Comparison of ENCODE assay signal across 8 cellular contexts in genomic region chr22:20703816-20704609, GRCh38.
DNase-seq lines count a peak whose midpoint lies in the region; ATAC-seq and TF ChIP-seq lines count a peak whose summit lies in the region.
"Not testable (repeated sequence)": the region's sequence is repeated elsewhere in the genome, so short reads cannot be mapped to it uniquely, and the experiment has no call there.

No MANE protein-coding gene starts in this region.

- 0% methylated on average over 8 of the region's 79 CpGs; no CpG with 5 or more reads in 1 of the 2 experiments for WGBS in IMR-90 (ENCODE audit: extremely low coverage in 2 of 2, insufficient read length in 1 of 2), 2 experiments
- WGBS in SK-N-SH (ENCODE audit: low lambda C conversion rate), result 7% methylated on average over 2 of the region's 79 CpGs

- BruUV-seq in A673 (replicated peaks; lab: Mats Ljungman, UMichigan); IMR-90 (replicated peaks; lab: Mats Ljungman, UMichigan): not testable (repeated sequence)

- not testable (repeated sequence) for H2BK5ac ChIP-seq in IMR-90 (ENCODE audit: low read depth, low read length, poor library complexity, severe bottlenecking)

- ATAC-seq in GM19023 (IDR thresholded peaks at IDR 0.05; ENCODE audit: unreplicated experiment) (peak; percentile 3), sciatic nerve (peak; percentile 0)
- not testable (repeated sequence) for ATAC-seq in IMR-90 (ENCODE audit: low read depth)
- ATAC-seq in activated T-cell treated with anti-CD3 and anti-CD28 coated beads, Interleukin-2, amount 50 U/mL, for 72 hours (replicated peaks in 1 of 2), result peak; percentile 0

- H3F3A ChIP-seq in SK-N-SH (replicated peaks; ENCODE audit: insufficient read depth), result not testable (repeated sequence)

- H3K4me3 Mint-ChIP-seq in activated T-cell treated with anti-CD3 and anti-CD28 coated beads, Interleukin-2, amount 50 U/mL, for 72 hours, result peak overlapping the region; percentile 79 to 80

- H4K5ac ChIP-seq in IMR-90 (ENCODE audit: low read depth, low read length), result not testable (repeated sequence)

- not testable (repeated sequence) for H3K23ac ChIP-seq in IMR-90 (ENCODE audit: low read depth, low read length)

- H3K36me3 Mint-ChIP-seq in activated T-cell treated with anti-CD3 and anti-CD28 coated beads, Interleukin-2, amount 50 U/mL, for 72 hours (ENCODE audit: insufficient read depth in 2 of 2), result not testable (repeated sequence)

- not testable (repeated sequence) for H3K27ac ChIP-seq in A673 (ENCODE audit: low read depth, low read length, poor library complexity, severe bottlenecking); IMR-90 (ENCODE audit: insufficient read depth, low read length); SK-N-SH (ENCODE audit: low read depth in 2 of 2, low read length in 1 of 2)

- not testable (repeated sequence) for H3K79me2 ChIP-seq in SK-N-SH (ENCODE audit: insufficient read depth)

- H3K9ac ChIP-seq in IMR-90 (ENCODE audit: low read depth, low read length); SK-N-SH: not testable (repeated sequence)

- not testable (repeated sequence) for H3K9me3 Mint-ChIP-seq in activated T-cell treated with anti-CD3 and anti-CD28 coated beads, Interleukin-2, amount 50 U/mL, for 72 hours

- in situ Hi-C loops in IMR-90 (cut with MboI; ENCODE audit: low sequenced_read_pairs), result not testable (repeated sequence)

- H3K9me2 ChIP-seq in SK-N-SH, result not testable (repeated sequence)

- not testable (repeated sequence) for TF ChIP-seq CTCF in A673 (conservative IDR thresholded peaks at IDR 0.05; ENCODE audit: low read depth, low read length); IMR-90 (conservative IDR thresholded peaks at IDR 0.05; ENCODE audit: low read depth, low read length); SK-N-SH (IDR thresholded peaks at IDR 0.05)

- H3K27me3 ChIP-seq in A673 (replicated peaks; ENCODE audit: insufficient read depth, low read depth, low read length, poor library complexity); IMR-90 (ENCODE audit: control insufficient read depth, insufficient read depth, low read length); SK-N-SH (ENCODE audit: insufficient read depth): not testable (repeated sequence)

- intact Hi-C loops in A673 (cut with micrococcal nuclease; ENCODE audit: unreplicated experiment); IMR-90 (cut with micrococcal nuclease); sciatic nerve (cut with DNase I): not testable (repeated sequence)

- not testable (repeated sequence) for H4K8ac ChIP-seq in IMR-90 (ENCODE audit: low read depth in 2 of 2, low read length in 2 of 2)

- DNase-seq in A673 (ENCODE audit: low spot score); IMR-90; sciatic nerve (ENCODE audit: low spot score): not testable (repeated sequence)
- DNase-seq in SK-N-SH (peak; percentile 34), left kidney (ENCODE audit: low read depth, low spot score) (peak; percentile 46)
- peak; percentile 15 to 21 for DNase-seq in activated T-cell treated with anti-CD3 and anti-CD28 coated beads, Interleukin-2, amount 50 U/mL, for 72 hours
- DNase-seq in effector CD4-positive, alpha-beta T cell, result peak; percentile 10

- peaks cover 21% of the 10 kb centered on the region for H3K4me1 Mint-ChIP-seq in activated T-cell treated with anti-CD3 and anti-CD28 coated beads, Interleukin-2, amount 50 U/mL, for 72 hours (ENCODE audit: low read depth)

- H2AFZ ChIP-seq in IMR-90 (replicated peaks; ENCODE audit: low read length, poor library complexity); SK-N-SH (ENCODE audit: low read depth): not testable (repeated sequence)

- not testable (repeated sequence) for H3K4ac ChIP-seq in IMR-90 (ENCODE audit: low read depth, low read length)

- H3K79me1 ChIP-seq in IMR-90 (ENCODE audit: low read depth in 1 of 2, low read length in 2 of 2), result not testable (repeated sequence)

- peak overlapping the region; percentile 55; the same call in 1 of the 2 replicates for H3K4me2 ChIP-seq in IMR-90 (ENCODE audit: low read depth, low read length)
- peak overlapping the region; percentile 60; the same call in 1 of the 2 replicates for H3K4me2 ChIP-seq in SK-N-SH

- H3K36me3 ChIP-seq in A673 (ENCODE audit: insufficient read depth, low read length, poor library complexity, severe bottlenecking); IMR-90 (ENCODE audit: control insufficient read depth, insufficient read depth, low read length); SK-N-SH (replicated peaks in 1 of 2; ENCODE audit: control insufficient read depth in 1 of 2, insufficient read depth in 2 of 2, low read length in 1 of 2): not testable (repeated sequence)

- POLR2A ChIA-PET in A673 (lab: Charles Lee; ENCODE audit: low non-redundant PET); IMR-90 (lab: Charles Lee; ENCODE audit: unreplicated experiment); SK-N-SH (lab: Yijun Ruan, JAX): not testable (repeated sequence)

- not testable (repeated sequence) for H3K18ac ChIP-seq in IMR-90 (ENCODE audit: low read depth, low read length)

- H3K9me1 ChIP-seq in IMR-90 (ENCODE audit: insufficient read depth, low read length), result not testable (repeated sequence)

- dilution Hi-C loops in IMR-90 (cut with HindIII; ENCODE audit: low sequenced_read_pairs, unreplicated experiment), result not testable (repeated sequence)

- not testable (repeated sequence) for H2AK5ac ChIP-seq in IMR-90 (ENCODE audit: low read depth, low read length)

- TF ChIP-seq POLR2A in IMR-90 (IDR thresholded peaks at IDR 0.05; ENCODE audit: low read depth, low read length), result not testable (repeated sequence)

- H3K9me3 ChIP-seq in A673 (ENCODE audit: low read depth, low read length, poor library complexity, severe bottlenecking); IMR-90 (ENCODE audit: control insufficient read depth, insufficient read depth, low read length); SK-N-SH: not testable (repeated sequence)

- peak overlapping the region; percentile 27 for H3K4me3 ChIP-seq in A673 (ENCODE audit: low read depth, low read length, poor library complexity, severe bottlenecking)
- H3K4me3 ChIP-seq in IMR-90 (ENCODE audit: insufficient read depth, low read depth, low read length), result not testable (repeated sequence)
- H3K4me3 ChIP-seq in SK-N-SH (ENCODE audit: low read depth in 2 of 2, low read length in 1 of 2), result peak overlapping the region; percentile 37; a peak in 3 of 4 replicates

- H2BK15ac ChIP-seq in IMR-90 (ENCODE audit: low read depth, low read length), result not testable (repeated sequence)

- H2BK120ac ChIP-seq in IMR-90 (ENCODE audit: low read depth, low read length), result not testable (repeated sequence)

- peaks cover 12% of the 10 kb centered on the region for H3K27me3 Mint-ChIP-seq in activated T-cell treated with anti-CD3 and anti-CD28 coated beads, Interleukin-2, amount 50 U/mL, for 72 hours (ENCODE audit: low read depth)

- not testable (repeated sequence) for H2AK9ac ChIP-seq in IMR-90 (replicated peaks; ENCODE audit: low read depth, low read length, poor library complexity)

- H3K4me1 ChIP-seq in A673 (ENCODE audit: insufficient read depth, low read length, poor library complexity, severe bottlenecking); IMR-90 (ENCODE audit: control insufficient read depth, insufficient read depth, low read length); SK-N-SH (ENCODE audit: control insufficient read depth in 1 of 2, insufficient read depth in 2 of 2, low read depth in 1 of 2, low read length in 1 of 2): not testable (repeated sequence)

- not testable (repeated sequence) for H4K20me1 ChIP-seq in IMR-90 (ENCODE audit: insufficient read depth, low read length); SK-N-SH (ENCODE audit: insufficient read depth)

- not testable (repeated sequence) for H3K56ac ChIP-seq in IMR-90 (ENCODE audit: extremely low read depth, insufficient read depth, low read length)

- TF ChIP-seq EP300 in SK-N-SH (IDR thresholded peaks at IDR 0.05; ENCODE audit: borderline replicate concordance in 1 of 2, low read depth in 1 of 2, low read length in 1 of 2), result not testable (repeated sequence)

- TF ChIP-seq RAD21 in IMR-90 (IDR thresholded peaks at IDR 0.05; ENCODE audit: low read length); SK-N-SH (IDR thresholded peaks at IDR 0.05; ENCODE audit: low read length): not testable (repeated sequence)

- not testable (repeated sequence) for H4K91ac ChIP-seq in IMR-90 (ENCODE audit: insufficient read depth, low read depth, low read length)

- H3K14ac ChIP-seq in IMR-90 (replicated peaks; ENCODE audit: low read depth, low read length), result not testable (repeated sequence)

- CTCF ChIA-PET in A673 (lab: Charles Lee); IMR-90 (lab: Yijun Ruan, JAX): not testable (repeated sequence)
- CTCF ChIA-PET in SK-N-SH (lab: Yijun Ruan, JAX), result interaction anchor here (0.6 to 1.7 kb wide), 5 partner anchors 16 to 1237 kb away, joined by 3 to 8 read pairs (median 3); no protein-coding TSS in a partner anchor

- not testable (repeated sequence) for H2BK20ac ChIP-seq in IMR-90 (ENCODE audit: low read depth, low read length)

- not testable (repeated sequence) for H3K27ac Mint-ChIP-seq in activated T-cell treated with anti-CD3 and anti-CD28 coated beads, Interleukin-2, amount 50 U/mL, for 72 hours
